In genomic region chr10:125820705-125821104, GRCh38 we compare ENCODE assay signal across 1 cellular context.
TF ChIP-seq lines count a peak whose summit lies in the region.

No MANE protein-coding gene starts in this region.

TF ChIP-seq in HepG2, 621 proteins besides CTCF, POLR2A, EP300 and RAD21 (continued from another document):
- TF ChIP-seq CERS6 (CRISPR knock-in tag; IDR thresholded peaks at IDR 0.05): no peak
- TF ChIP-seq PCBP1 (IDR thresholded peaks at IDR 0.05; ENCODE audit: borderline replicate concordance, low read depth, low read length): no peak
- no peak for TF ChIP-seq RNF219 (CRISPR knock-in tag; IDR thresholded peaks at IDR 0.05)
- no peak for TF ChIP-seq GLMP (CRISPR knock-in tag; IDR thresholded peaks at IDR 0.05; ENCODE audit: borderline replicate concordance)
- TF ChIP-seq REXO4 (CRISPR knock-in tag; IDR thresholded peaks at IDR 0.05; ENCODE audit: borderline replicate concordance): no peak
- no peak for TF ChIP-seq PLSCR1 (CRISPR knock-in tag; IDR thresholded peaks at IDR 0.05; ENCODE audit: borderline replicate concordance)
- no peak for TF ChIP-seq SNAPC5 (CRISPR knock-in tag; IDR thresholded peaks at IDR 0.05; ENCODE audit: borderline replicate concordance)
- no peak for TF ChIP-seq MXD3 (CRISPR knock-in tag; IDR thresholded peaks at IDR 0.05)
- no peak for TF ChIP-seq ISX (CRISPR knock-in tag; conservative IDR thresholded peaks at IDR 0.05)
